ENCODE assay signal across 16 cellular contexts in genomic region chr6:136982928-136983327, GRCh38.
DNase-seq lines count a peak whose midpoint lies in the region; ATAC-seq, FAIRE-seq and TF ChIP-seq lines count a peak whose summit lies in the region.
"Had no signal": no experiment of that assay in that cellular context is flagged by ENCODE, and none has a peak within 500 bp of the region (broad histone marks: within the 10 kb centered on the region; RNA-seq: fewer than 3 reads in every experiment).

No MANE protein-coding gene starts in this region.

- H3K27me3 ChIP-seq in left ventricle myocardium inferior (ENCODE audit: low read depth) = peaks cover 4% of the 10 kb centered on the region
- H3K27me3 ChIP-seq in right atrium auricular region = no peaks in the 10 kb centered on the region
- no peaks in the 10 kb centered on the region for H3K27me3 ChIP-seq in keratinocyte (ENCODE audit: control insufficient read depth, extremely low read depth, insufficient read depth, low read length)

- H3K27ac Mint-ChIP-seq in central memory CD8-positive, alpha-beta T cell (ENCODE audit: low read depth) = peak overlapping the region; percentile 15
- no peak overlapping the region for H3K27ac Mint-ChIP-seq in activated T-helper 17 cell treated with anti-CD3 and anti-CD28 coated beads, Interleukin-2, amount 50 U/mL, for 72 hours
- H3K27ac Mint-ChIP-seq: HFFc6 had no signal

- H3K36me3 ChIP-seq in left ventricle myocardium inferior = no peaks in the 10 kb centered on the region
- no peaks in the 10 kb centered on the region for H3K36me3 ChIP-seq in right atrium auricular region
- no peaks in the 10 kb centered on the region for H3K36me3 ChIP-seq in keratinocyte (ENCODE audit: control insufficient read depth in 2 of 2, extremely low read depth in 1 of 2, insufficient read depth in 2 of 2, low read length in 2 of 2)

- DNase-seq in left ventricle myocardium inferior = no peak
- no peak for DNase-seq in right atrium auricular region (ENCODE audit: low spot score)
- no peak for DNase-seq in central memory CD8-positive, alpha-beta T cell (ENCODE audit: low spot score in 2 of 2)
- DNase-seq in keratinocyte (ENCODE audit: low read depth, low spot score) = no peak
- no peak for DNase-seq in caudate nucleus (lab: John Stamatoyannopoulos, UW)
- DNase-seq: ACHN, AML-193, COR-L47, HFFc6, NCI-H1436, NCI-H2081 had no signal

- no peaks in the 10 kb centered on the region for H3K36me3 Mint-ChIP-seq in central memory CD8-positive, alpha-beta T cell (ENCODE audit: insufficient read depth)
- H3K36me3 Mint-ChIP-seq in activated T-helper 17 cell treated with anti-CD3 and anti-CD28 coated beads, Interleukin-2, amount 50 U/mL, for 72 hours (ENCODE audit: low read depth) = no peaks in the 10 kb centered on the region

- peak; percentile 84 for FAIRE-seq in keratinocyte (lab: Jason Lieb, UNC)
- FAIRE-seq: H54, RCC 7860 had no signal

- intact Hi-C loops in left ventricle myocardium inferior (cut with micrococcal nuclease) = no loop called here

- H3K4me2 ChIP-seq in keratinocyte (ENCODE audit: control insufficient read depth, extremely low read depth, insufficient read depth, low read depth, low read length) = peak overlapping the region; percentile 49
- H3K4me2 ChIP-seq: KMS-11 had no signal

- no peaks in the 10 kb centered on the region for H3K79me2 ChIP-seq in keratinocyte (ENCODE audit: control insufficient read depth, insufficient read depth, low read length)

- H3K9ac ChIP-seq in keratinocyte (ENCODE audit: control insufficient read depth, extremely low read depth, insufficient read depth, low read length) = no peak overlapping the region
- H3K9ac ChIP-seq: KMS-11 had no signal

- ATAC-seq in central memory CD8-positive, alpha-beta T cell (replicated peaks; ENCODE audit: extremely low read depth, poor library complexity, severe bottlenecking) = no peak
- ATAC-seq in GM21515 (IDR thresholded peaks at IDR 0.05; ENCODE audit: unreplicated experiment) = no peak
- ATAC-seq in activated T-helper 17 cell treated with anti-CD3 and anti-CD28 coated beads, Interleukin-2, amount 50 U/mL, for 72 hours (replicated peaks) = no peak

- no peak overlapping the region for H3K4me3 Mint-ChIP-seq in central memory CD8-positive, alpha-beta T cell
- no peak overlapping the region for H3K4me3 Mint-ChIP-seq in activated T-helper 17 cell treated with anti-CD3 and anti-CD28 coated beads, Interleukin-2, amount 50 U/mL, for 72 hours
- H3K4me3 Mint-ChIP-seq: HFFc6 had no signal

- no peak overlapping the region for H3K4me3 ChIP-seq in left ventricle myocardium inferior
- H3K4me3 ChIP-seq in right atrium auricular region = no peak overlapping the region
- no peak overlapping the region for H3K4me3 ChIP-seq in keratinocyte (ENCODE audit: control insufficient read depth in 2 of 3, extremely low read depth in 1 of 3, insufficient read depth in 2 of 3, low read depth in 1 of 3, low read length in 3 of 3)

- TF ChIP-seq CTCF in left ventricle myocardium inferior (IDR thresholded peaks at IDR 0.05; ENCODE audit: borderline replicate concordance) (no peak), right atrium auricular region (IDR thresholded peaks at IDR 0.05) (no peak), keratinocyte (optimal IDR thresholded peaks at IDR 0.05 in 1 of 3, IDR thresholded peaks at IDR 0.05 in 1 of 3, conservative IDR thresholded peaks at IDR 0.05 in 1 of 3; ENCODE audit: extremely low read depth in 1 of 3, insufficient read depth in 2 of 3, low read length in 3 of 3) (no peak)

- H4K20me1 ChIP-seq in keratinocyte (ENCODE audit: control insufficient read depth, extremely low read depth, insufficient read depth, low read length) = no peaks in the 10 kb centered on the region

- H3K9me3 Mint-ChIP-seq in central memory CD8-positive, alpha-beta T cell = no peaks in the 10 kb centered on the region
- no peaks in the 10 kb centered on the region for H3K9me3 Mint-ChIP-seq in activated T-helper 17 cell treated with anti-CD3 and anti-CD28 coated beads, Interleukin-2, amount 50 U/mL, for 72 hours
- H3K9me3 Mint-ChIP-seq: HFFc6 had no signal

- peak overlapping the region; percentile 17 for H2AFZ ChIP-seq in keratinocyte (ENCODE audit: control insufficient read depth, low read length)

- no peaks in the 10 kb centered on the region for H3K9me1 ChIP-seq in keratinocyte (ENCODE audit: control insufficient read depth, extremely low read depth, insufficient read depth, low read length)

- H3K9me3 ChIP-seq in left ventricle myocardium inferior (replicated peaks) (no peaks in the 10 kb centered on the region), right atrium auricular region (no peaks in the 10 kb centered on the region), keratinocyte (ENCODE audit: control insufficient read depth, low read depth, low read length) (no peaks in the 10 kb centered on the region)

- dilution Hi-C loops in keratinocyte (cut with MboI; ENCODE audit: extremely low pct_ligation_motif_present, low sequenced_read_pairs) = no loop called here

- H3K4me1 ChIP-seq in left ventricle myocardium inferior (peaks cover 19% of the 10 kb centered on the region), right atrium auricular region (no peaks in the 10 kb centered on the region), keratinocyte (ENCODE audit: control insufficient read depth, extremely low read depth, insufficient read depth, low read length) (peaks cover 22% of the 10 kb centered on the region)

- peaks cover 47% of the 10 kb centered on the region for H3K27me3 Mint-ChIP-seq in central memory CD8-positive, alpha-beta T cell
- peaks cover 20% of the 10 kb centered on the region for H3K27me3 Mint-ChIP-seq in activated T-helper 17 cell treated with anti-CD3 and anti-CD28 coated beads, Interleukin-2, amount 50 U/mL, for 72 hours

- H3K4me1 Mint-ChIP-seq in central memory CD8-positive, alpha-beta T cell = no peaks in the 10 kb centered on the region
- H3K4me1 Mint-ChIP-seq in activated T-helper 17 cell treated with anti-CD3 and anti-CD28 coated beads, Interleukin-2, amount 50 U/mL, for 72 hours = no peaks in the 10 kb centered on the region

- H3K27ac ChIP-seq in left ventricle myocardium inferior (replicated peaks) (peak overlapping the region; percentile 57), right atrium auricular region (no peak overlapping the region), keratinocyte (ENCODE audit: control insufficient read depth, insufficient read depth, low read length) (no peak overlapping the region), caudate nucleus (ENCODE audit: low read depth, low read length) (no peak overlapping the region)
- H3K27ac ChIP-seq: KMS-11 had no signal
